1 cellular context compared by ENCODE assay signal in the genomic region with DNA sequence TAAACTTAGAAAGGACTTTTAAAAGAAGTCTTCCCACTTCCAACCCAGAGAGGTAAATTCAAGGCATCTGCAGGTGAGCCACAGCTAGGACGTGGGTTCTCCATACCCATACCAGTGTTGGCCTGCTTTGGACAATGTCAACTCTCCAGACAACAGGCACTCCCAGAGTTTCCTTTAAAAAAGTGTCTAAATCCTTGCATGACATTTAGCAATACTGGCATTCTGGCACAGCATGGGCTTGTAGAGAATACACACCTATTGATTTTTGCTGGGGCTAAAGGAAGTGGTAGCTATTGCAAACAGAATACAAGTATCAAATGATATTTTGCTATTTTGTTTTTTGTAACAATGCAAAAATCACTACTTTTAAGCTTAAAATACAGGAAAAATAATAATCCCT.
A peak's percentile ranks its signal among the peaks of the same experiment; 100 is the strongest.
TF ChIP-seq lines count a peak whose summit lies in the region.

No MANE protein-coding gene starts in this region.

TF ChIP-seq in HepG2, 621 proteins besides CTCF, POLR2A, EP300 and RAD21:
- TF ChIP-seq, protein P1, sequence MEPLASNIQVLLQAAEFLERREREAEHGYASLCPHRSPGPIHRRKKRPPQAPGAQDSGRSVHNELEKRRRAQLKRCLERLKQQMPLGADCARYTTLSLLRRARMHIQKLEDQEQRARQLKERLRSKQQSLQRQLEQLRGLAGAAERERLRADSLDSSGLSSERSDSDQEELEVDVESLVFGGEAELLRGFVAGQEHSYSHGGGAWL (CRISPR knock-in tag; IDR thresholded peaks at IDR 0.05) = no peak
- TF ChIP-seq, protein P2, sequence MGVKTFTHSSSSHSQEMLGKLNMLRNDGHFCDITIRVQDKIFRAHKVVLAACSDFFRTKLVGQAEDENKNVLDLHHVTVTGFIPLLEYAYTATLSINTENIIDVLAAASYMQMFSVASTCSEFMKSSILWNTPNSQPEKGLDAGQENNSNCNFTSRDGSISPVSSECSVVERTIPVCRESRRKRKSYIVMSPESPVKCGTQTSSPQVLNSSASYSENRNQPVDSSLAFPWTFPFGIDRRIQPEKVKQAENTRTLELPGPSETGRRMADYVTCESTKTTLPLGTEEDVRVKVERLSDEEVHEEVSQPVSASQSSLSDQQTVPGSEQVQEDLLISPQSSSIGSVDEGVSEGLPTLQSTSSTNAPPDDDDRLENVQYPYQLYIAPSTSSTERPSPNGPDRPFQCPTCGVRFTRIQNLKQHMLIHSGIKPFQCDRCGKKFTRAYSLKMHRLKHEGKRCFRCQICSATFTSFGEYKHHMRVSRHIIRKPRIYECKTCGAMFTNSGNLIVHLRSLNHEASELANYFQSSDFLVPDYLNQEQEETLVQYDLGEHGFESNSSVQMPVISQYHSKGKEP (CRISPR knock-in tag; IDR thresholded peaks at IDR 0.05) = no peak
- TF ChIP-seq ZNF589 (CRISPR knock-in tag; conservative IDR thresholded peaks at IDR 0.05) = no peak
- no peak for TF ChIP-seq MTA3 (CRISPR knock-in tag; IDR thresholded peaks at IDR 0.05)
- TF ChIP-seq U2AF1 (optimal IDR thresholded peaks at IDR 0.05; ENCODE audit: low read depth, low read length) = no peak
- TF ChIP-seq ZNF790 (CRISPR knock-in tag; IDR thresholded peaks at IDR 0.05; ENCODE audit: borderline replicate concordance) = no peak
- no peak for TF ChIP-seq FOXK2 (IDR thresholded peaks at IDR 0.05)
- no peak for TF ChIP-seq ZNF20 (CRISPR knock-in tag; IDR thresholded peaks at IDR 0.05)
- TF ChIP-seq NONO (IDR thresholded peaks at IDR 0.05) = no peak
- no peak for TF ChIP-seq NONO (CRISPR knock-in tag; conservative IDR thresholded peaks at IDR 0.05)
- no peak for TF ChIP-seq ZNF780A (CRISPR knock-in tag; IDR thresholded peaks at IDR 0.05)
- no peak for TF ChIP-seq SOX13 (IDR thresholded peaks at IDR 0.05)
- no peak for TF ChIP-seq SOX13 (CRISPR knock-in tag; conservative IDR thresholded peaks at IDR 0.05 in 1 of 2, IDR thresholded peaks at IDR 0.05 in 1 of 2)
- peak; percentile 56; the same call in 1 of the 2 replicates for TF ChIP-seq CEBPB (IDR thresholded peaks at IDR 0.05; ENCODE audit: borderline replicate concordance, low read depth, low read length)
- no peak for TF ChIP-seq SP5 (CRISPR knock-in tag; IDR thresholded peaks at IDR 0.05; ENCODE audit: borderline replicate concordance, low read depth)
- TF ChIP-seq JUND (CRISPR knock-in tag; IDR thresholded peaks at IDR 0.05) = no peak
- TF ChIP-seq ZNF724P (CRISPR knock-in tag; IDR thresholded peaks at IDR 0.05; ENCODE audit: borderline replicate concordance) = no peak
- TF ChIP-seq ZNF256 (CRISPR knock-in tag; conservative IDR thresholded peaks at IDR 0.05) = no peak
- TF ChIP-seq BRCA1 (CRISPR knock-in tag; IDR thresholded peaks at IDR 0.05) = no peak
- 0 out of 2 replicates have a peak, but pooled peaks have one; percentile 31 for TF ChIP-seq GATAD2A (CRISPR knock-in tag; IDR thresholded peaks at IDR 0.05)
